ENCODE assay signal across 9 cellular contexts in the genomic region with DNA sequence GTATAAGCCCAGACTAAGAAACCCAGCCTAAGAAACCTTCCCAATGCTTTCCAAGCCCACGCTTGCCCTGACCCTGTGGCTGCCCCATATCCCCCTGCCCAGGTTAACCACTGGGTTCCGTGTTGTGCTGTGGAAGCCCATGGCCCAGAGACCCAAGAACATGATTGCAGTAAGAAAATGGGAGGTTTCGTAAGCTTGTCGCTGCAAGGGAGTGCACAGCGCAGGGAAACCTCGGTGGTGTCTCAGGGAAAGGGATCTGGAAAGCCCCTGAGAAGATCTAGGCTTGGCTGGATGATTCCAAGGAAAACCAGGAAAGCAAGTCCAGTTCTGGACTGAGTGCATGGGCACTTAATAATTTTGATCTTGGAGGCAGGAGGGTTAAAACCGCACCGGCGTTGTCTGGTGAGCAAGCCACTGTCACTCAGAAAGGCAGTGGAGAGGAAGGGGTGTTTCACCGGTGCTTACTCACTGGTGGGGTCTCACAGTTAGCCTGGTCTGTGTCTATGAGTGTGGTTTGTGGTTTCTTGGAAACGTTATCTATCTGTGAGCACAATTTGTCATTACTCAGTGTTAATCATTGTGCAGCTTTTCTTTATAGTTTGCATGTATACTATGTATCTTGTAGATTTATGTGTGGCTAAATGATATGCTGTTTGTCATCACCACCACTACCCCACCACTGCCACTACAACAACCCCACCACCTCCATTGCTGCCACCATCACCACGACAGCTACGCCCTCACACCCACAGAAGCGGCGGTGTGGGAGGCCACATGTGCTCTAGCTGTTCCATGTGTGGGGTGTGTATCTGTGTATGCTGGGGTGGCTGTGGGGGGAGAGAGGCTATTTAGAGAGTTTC. TPM values are rescaled to one million over a fixed set of nuclear protein-coding genes. Genes with fewer than 3 reads are reported as not detected.
A peak's percentile ranks its signal among the peaks of the same experiment; 100 is the strongest.
DNase-seq lines count a peak whose midpoint lies in the region; ATAC-seq and TF ChIP-seq lines count a peak whose summit lies in the region.
"Had no signal": no experiment of that assay in that cellular context is flagged by ENCODE, and none has a peak within 500 bp of the region (broad histone marks: within the 10 kb centered on the region; RNA-seq: fewer than 3 reads in every experiment).

No MANE protein-coding gene starts in this region.

- H3K9me3 Mint-ChIP-seq in CD4-positive, CD25-positive, alpha-beta regulatory T cell, result peaks cover 0 to 2% (median 0%) of the 10 kb centered on the region in 7 donors

- H3K27me3 Mint-ChIP-seq in CD4-positive, CD25-positive, alpha-beta regulatory T cell, result peaks cover 22% of the 10 kb centered on the region

- TF ChIP-seq POLR2A in body of pancreas (IDR thresholded peaks at IDR 0.05), result no peak

- H3K4me3 ChIP-seq in CD4-positive, CD25-positive, alpha-beta regulatory T cell (ENCODE audit: low read depth, low read length), result no peak overlapping the region
- H3K4me3 ChIP-seq in adipocyte (ENCODE audit: low read length), result no peak overlapping the region
- no peak overlapping the region for H3K4me3 ChIP-seq in body of pancreas
- H3K4me3 ChIP-seq in colonic mucosa, result no peak overlapping the region

- DNase-seq in CD4-positive, CD25-positive, alpha-beta regulatory T cell, result no peak
- DNase-seq in KG1 (lab: John Stamatoyannopoulos, UW) (peak; percentile 27), adipocyte (ENCODE audit: low read depth) (no peak), medulla oblongata (ENCODE audit: extremely low spot score) (peak; percentile 57), body of pancreas (no peak), colonic mucosa (no peak)
- DNase-seq: NCI-H748 treated with DMSO at 0.1 percent for 48 hours had no signal

- no peak for TF ChIP-seq CTCF in body of pancreas (IDR thresholded peaks at IDR 0.05)
- TF ChIP-seq CTCF in colonic mucosa (IDR thresholded peaks at IDR 0.05), result no peak

- H3K9ac ChIP-seq in adipocyte (ENCODE audit: low read length) (peak overlapping the region; percentile 60), colonic mucosa (ENCODE audit: low read depth in 2 of 2, low read length in 2 of 2) (no peak overlapping the region)

- no peak overlapping the region for H3K27ac ChIP-seq in CD4-positive, CD25-positive, alpha-beta regulatory T cell (ENCODE audit: insufficient read depth, low read length, poor library complexity, severe bottlenecking)
- no peak overlapping the region for H3K27ac ChIP-seq in body of pancreas
- H3K27ac ChIP-seq in colonic mucosa, result no peak overlapping the region

- no peaks in the 10 kb centered on the region for H3K36me3 ChIP-seq in CD4-positive, CD25-positive, alpha-beta regulatory T cell (ENCODE audit: control insufficient read depth, insufficient read depth, low read length)
- H3K36me3 ChIP-seq in adipocyte (ENCODE audit: control insufficient read depth, insufficient read depth, low read length, severe bottlenecking), result no peaks in the 10 kb centered on the region
- no peaks in the 10 kb centered on the region for H3K36me3 ChIP-seq in body of pancreas (replicated peaks in 1 of 2; ENCODE audit: insufficient read depth in 1 of 2, low read depth in 2 of 2)
- no peaks in the 10 kb centered on the region for H3K36me3 ChIP-seq in colonic mucosa

- intact Hi-C loops in body of pancreas (cut with DNase I), result no loop called here
- intact Hi-C loops in colonic mucosa (cut with DNase I), result no loop called here

- H3K36me3 Mint-ChIP-seq in CD4-positive, CD25-positive, alpha-beta regulatory T cell, result no peaks in the 10 kb centered on the region

- peak overlapping the region in 1 of 3 donors; percentile 43 for H3K27ac Mint-ChIP-seq in CD4-positive, CD25-positive, alpha-beta regulatory T cell

- peak; percentile 30 to 44 for ATAC-seq in CD4-positive, CD25-positive, alpha-beta regulatory T cell (ENCODE audit: low read depth in 2 of 2)
- no peak for ATAC-seq in GM18498 (IDR thresholded peaks at IDR 0.05; ENCODE audit: unreplicated experiment)
- no peak for ATAC-seq in HG02840 (IDR thresholded peaks at IDR 0.05; ENCODE audit: low FRiP score, unreplicated experiment)
- ATAC-seq in body of pancreas, result no peak

- H3K27me3 ChIP-seq in CD4-positive, CD25-positive, alpha-beta regulatory T cell (ENCODE audit: control insufficient read depth, insufficient read depth, low read length), result peaks cover 2% of the 10 kb centered on the region
- H3K27me3 ChIP-seq in adipocyte (replicated peaks; ENCODE audit: control insufficient read depth, insufficient read depth, low read length) (peaks cover 8% of the 10 kb centered on the region), body of pancreas (no peaks in the 10 kb centered on the region), colonic mucosa (no peaks in the 10 kb centered on the region)

- H3K4me1 Mint-ChIP-seq in CD4-positive, CD25-positive, alpha-beta regulatory T cell, result peaks cover 0 to 9% (median 2%) of the 10 kb centered on the region in 4 donors

- no peak overlapping the region for H3K4me3 Mint-ChIP-seq in CD4-positive, CD25-positive, alpha-beta regulatory T cell

- no peaks in the 10 kb centered on the region for H3K9me3 ChIP-seq in CD4-positive, CD25-positive, alpha-beta regulatory T cell (ENCODE audit: control insufficient read depth in 2 of 2, low read length in 2 of 2)
- H3K9me3 ChIP-seq in adipocyte (ENCODE audit: control insufficient read depth, low read length), result no peaks in the 10 kb centered on the region
- no peaks in the 10 kb centered on the region for H3K9me3 ChIP-seq in body of pancreas
- no peaks in the 10 kb centered on the region for H3K9me3 ChIP-seq in colonic mucosa

- H3K4me1 ChIP-seq in CD4-positive, CD25-positive, alpha-beta regulatory T cell (ENCODE audit: control insufficient read depth, insufficient read depth, low read length, poor library complexity, severe bottlenecking), result no peaks in the 10 kb centered on the region
- H3K4me1 ChIP-seq in adipocyte (ENCODE audit: control insufficient read depth, insufficient read depth, low read length) (peaks cover 59% of the 10 kb centered on the region), body of pancreas (peaks cover 27% of the 10 kb centered on the region), colonic mucosa (no peaks in the 10 kb centered on the region)

- WGBS in body of pancreas, 2 donors, result 63 to 85% methylated on average over 11 to 15 of the region's 15 CpGs

RNA-seq across cellular contexts. Expression of a gene that starts 53.3 kb away (rescaled TPM):
- 9.0 TPM for total RNA-seq in CD4-positive, CD25-positive, alpha-beta regulatory T cell
- polyA plus RNA-seq in CD4-positive, CD25-positive, alpha-beta regulatory T cell, result under 1 TPM; 0.37 to 0.97 (median 0.51) TPM
- total RNA-seq in body of pancreas (1 to 10 TPM; 4.4 to 7.9 TPM), colonic mucosa (1 to 10 TPM; 4.1 to 8.3 TPM)

Comparison
In these comparisons a context has a peak if more than half of its experiments do, and no peak if none do; other contexts are left out.
1. ATAC-seq: peak in CD4-positive, CD25-positive, alpha-beta regulatory T cell (2 of 2); none in GM18498 (single experiment), HG02840 (single experiment) and body of pancreas (single experiment).
2. DNase-seq: peak in KG1 (single experiment) and medulla oblongata (single experiment); none in CD4-positive, CD25-positive, alpha-beta regulatory T cell (0 of 3), adipocyte (single experiment), body of pancreas (0 of 4) and colonic mucosa (single experiment).